In the genomic region with DNA sequence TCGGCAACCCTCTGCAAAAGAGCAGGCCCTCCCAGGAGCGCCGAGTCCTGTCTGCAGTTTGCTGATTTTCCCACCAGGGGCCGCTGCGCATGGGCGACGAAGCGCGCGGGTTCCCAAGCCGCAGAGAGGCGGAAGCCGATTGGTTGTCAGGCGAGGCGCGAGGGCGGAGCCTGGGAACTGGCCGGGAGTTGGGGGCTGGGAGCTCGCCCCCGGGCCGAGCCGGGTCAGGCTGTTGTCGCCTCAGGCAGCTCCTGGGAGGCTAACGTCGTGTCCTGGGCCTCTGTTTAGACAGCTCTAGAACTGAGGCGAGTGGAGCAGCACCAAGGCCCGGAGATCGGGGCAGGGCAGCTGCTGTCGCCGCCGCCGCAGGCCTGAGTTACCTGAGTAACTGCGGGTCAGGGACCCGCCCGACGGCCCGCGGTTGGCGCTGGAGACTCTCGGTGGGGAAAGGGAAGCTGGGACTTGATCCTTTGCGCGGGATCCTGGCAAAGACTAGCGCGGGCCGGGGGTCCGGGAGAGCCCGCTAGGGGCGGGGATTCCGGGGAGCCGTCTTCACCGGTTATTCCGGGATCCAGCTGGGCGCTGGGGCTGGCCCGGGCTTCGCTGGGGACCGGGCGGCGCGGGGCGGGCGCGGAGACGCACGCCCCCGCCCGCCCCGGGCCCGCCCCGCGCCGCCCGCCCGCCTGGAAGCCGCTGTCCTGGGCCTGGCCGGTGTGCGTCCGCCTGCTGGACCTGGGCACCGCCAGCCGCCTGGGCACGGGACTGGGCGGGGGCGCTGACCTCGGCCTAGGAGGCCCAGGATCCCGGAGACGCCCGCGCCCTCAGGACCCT, we compare ENCODE assay signal across 8 cellular contexts. TPM values are rescaled to one million over a fixed set of nuclear protein-coding genes. Genes with fewer than 3 reads are reported as not detected.
A peak's percentile ranks its signal among the peaks of the same experiment; 100 is the strongest.
DNase-seq lines count a peak whose midpoint lies in the region; ATAC-seq and TF ChIP-seq lines count a peak whose summit lies in the region.

A gene (plus strand): TSS at position 688 of the 831 bp plus-strand sequence. CDS start 607 bp downstream, outside the sequence.

- peak within 1 kb of the TSS; percentile 77 for H3K4me3 ChIP-seq in BJ (ENCODE audit: low read depth, low read length)
- H3K4me3 ChIP-seq in coronary artery, result peak within 1 kb of the TSS; percentile 92

- CTCF ChIA-PET in BJ (lab: Yijun Ruan, JAX), result interaction anchor here (0.6 to 14.0 kb wide), 61 partner anchors 9 to 265 kb away, joined by 3 to 524 read pairs (median 6); a partner anchor contains a TSS

- DNase-seq in BJ (ENCODE audit: low read depth), result peak; percentile 51
- DNase-seq in GM19238 (ENCODE audit: insufficient read length, low spot score), result peak; percentile 88
- peak; percentile 68 for DNase-seq in NCI-H510A treated with DMSO at 0.1 percent for 48 hours (lab: John Stamatoyannopoulos, UW)
- DNase-seq in activated CD4-positive, alpha-beta T cell treated with anti-CD3 and anti-CD28 coated beads for 48 hours, result peak; percentile 99
- peak; percentile 96 for DNase-seq in coronary artery (ENCODE audit: low spot score)
- peak; percentile 98 for DNase-seq in left kidney (ENCODE audit: low read depth, low spot score)
- DNase-seq in stimulated activated CD4-positive, alpha-beta T cell treated with anti-CD3 and anti-CD28 coated beads, Interleukin-2, amount 100 ng/mL, for 24 hours, result peak; percentile 99

- POLR2A ChIA-PET in BJ (lab: Charles Lee), result interaction anchor here (0.5 to 1.6 kb wide), 5 partner anchors 14 to 104 kb away, joined by 3 to 8 read pairs (median 3); no protein-coding TSS in a partner anchor

- H3K27ac ChIP-seq in coronary artery, result peak within 1 kb of the TSS; percentile 96 to 98

- no peaks in the 10 kb centered on the region for H3K36me3 ChIP-seq in BJ (ENCODE audit: control insufficient read depth, insufficient read depth, low read length)

- peak; percentile 63 for ATAC-seq in HG03442 (IDR thresholded peaks at IDR 0.05; ENCODE audit: unreplicated experiment)

- no peaks in the 10 kb centered on the region for H3K27me3 ChIP-seq in BJ (ENCODE audit: control insufficient read depth, insufficient read depth, low read length)

- TF ChIP-seq CTCF in BJ (IDR thresholded peaks at IDR 0.05; ENCODE audit: insufficient read depth, low read depth, low read length), result peak; percentile 96
- TF ChIP-seq CTCF in coronary artery (IDR thresholded peaks at IDR 0.05), result peak; percentile 96

RNA-seq across cellular contexts. Expression of the gene that starts here (rescaled TPM):
- 24.4 and 54.6 TPM in 2 replicates for polyA plus RNA-seq in BJ (2011; rRNA removed)
- 53.3 and 74.6 TPM in 2 replicates for polyA minus RNA-seq in BJ (2011; rRNA and poly(A)+ RNA removed)

Comparison
In these comparisons a context has a peak if more than half of its experiments do, and no peak if none do; other contexts are left out.
1. Peak in every context shown above with its lines: DNase-seq, ATAC-seq, H3K4me3 ChIP-seq and H3K27ac ChIP-seq.